ENCODE assay signal across 11 cellular contexts in genomic region chr2:98637401-98638144, GRCh38. TPM values are rescaled to one million over a fixed set of nuclear protein-coding genes. Genes with fewer than 3 reads are reported as not detected.
DNase-seq lines count a peak whose midpoint lies in the region; ATAC-seq, FAIRE-seq and TF ChIP-seq lines count a peak whose summit lies in the region.
"Had no signal": no experiment of that assay in that cellular context is flagged by ENCODE, and none has a peak within 500 bp of the region (broad histone marks: within the 10 kb centered on the region; RNA-seq: fewer than 3 reads in every experiment).

No MANE protein-coding gene starts in this region.

- H3K27me3 ChIP-seq in suprapubic skin: no peaks in the 10 kb centered on the region

- TF ChIP-seq CTCF in suprapubic skin (IDR thresholded peaks at IDR 0.05): no peak

- H3K4me3 ChIP-seq in suprapubic skin: no peak overlapping the region
- H3K4me3 ChIP-seq: A549 had no signal

- no peaks in the 10 kb centered on the region for H3K9me3 Mint-ChIP-seq in activated naive CD4-positive, alpha-beta T cell treated with anti-CD3 and anti-CD28 coated beads for 36 hours

- H3K4me1 ChIP-seq in suprapubic skin: no peaks in the 10 kb centered on the region
- H3K4me1 ChIP-seq: A549 had no signal

- intact Hi-C loops in activated naive CD4-positive, alpha-beta T cell treated with anti-CD3 and anti-CD28 coated beads for 36 hours (cut with micrococcal nuclease): loop anchor here (2.0 to 10.0 kb wide), 3 partner anchors 21 to 537 kb away; no protein-coding TSS in a partner anchor

- no peak for TF ChIP-seq POLR2A in suprapubic skin (IDR thresholded peaks at IDR 0.05)

- 88% methylated on average over 10 of the region's 10 CpGs for WGBS in suprapubic skin

- peak overlapping the region; percentile 52 for H3K4me3 Mint-ChIP-seq in activated naive CD4-positive, alpha-beta T cell treated with anti-CD3 and anti-CD28 coated beads for 36 hours

- DNase-seq in activated gamma-delta T cell treated with Interleukin-2 at 50 U/mL for 16 hours (peak; percentile 44), activated gamma-delta T cell (lab: John Stamatoyannopoulos, UW) (no peak), suprapubic skin (ENCODE audit: low spot score in 2 of 2) (no peak), HTR-8/SVneo (ENCODE audit: insufficient read length, low spot score) (no peak), germinal center (ENCODE audit: low spot score) (no peak)
- peak; percentile 74 for DNase-seq in activated naive CD4-positive, alpha-beta T cell treated with anti-CD3 and anti-CD28 coated beads for 36 hours
- peak; percentile 46 for DNase-seq in stimulated activated naive CD8-positive, alpha-beta T cell treated with anti-CD3 and anti-CD28 coated beads, Interleukin-15, Interleukin-2, amounts not matched to agents 100 U/mL and 50 U/mL, for 24 hours
- DNase-seq: dermis blood vessel endothelial cell, islet precursor cell had no signal

- CTCF ChIA-PET in activated naive CD4-positive, alpha-beta T cell treated with anti-CD3 and anti-CD28 coated beads for 36 hours (lab: Charles Lee): interaction anchor here (0.7 to 1.5 kb wide), 3 partner anchors 12 to 121 kb away, joined by 3 read pairs; no protein-coding TSS in a partner anchor

- TF ChIP-seq EP300 in suprapubic skin (IDR thresholded peaks at IDR 0.05): no peak

- H3K9me3 ChIP-seq in suprapubic skin: no peaks in the 10 kb centered on the region
- H3K9me3 ChIP-seq: A549 had no signal

- H3K27me3 Mint-ChIP-seq in activated naive CD4-positive, alpha-beta T cell treated with anti-CD3 and anti-CD28 coated beads for 36 hours (ENCODE audit: low read depth): no peaks in the 10 kb centered on the region

- peaks cover 30% of the 10 kb centered on the region for H3K36me3 Mint-ChIP-seq in activated naive CD4-positive, alpha-beta T cell treated with anti-CD3 and anti-CD28 coated beads for 36 hours (ENCODE audit: low read depth)

- H3K36me3 ChIP-seq in suprapubic skin: peaks cover 41% of the 10 kb centered on the region

- peak; percentile 80 for ATAC-seq in HG03460 (IDR thresholded peaks at IDR 0.05; ENCODE audit: unreplicated experiment)
- peak; percentile 86 for ATAC-seq in stimulated activated naive CD8-positive, alpha-beta T cell treated with anti-CD3 and anti-CD28 coated beads, Interleukin-15, Interleukin-2, amounts not matched to agents 100 U/mL and 50 U/mL, for 24 hours
- ATAC-seq: A549 had no signal

- peaks cover 32% of the 10 kb centered on the region for H3K4me1 Mint-ChIP-seq in activated naive CD4-positive, alpha-beta T cell treated with anti-CD3 and anti-CD28 coated beads for 36 hours (ENCODE audit: low read depth)

- H3K27ac ChIP-seq in suprapubic skin: no peak overlapping the region
- H3K27ac ChIP-seq: A549 had no signal

- H3K27ac Mint-ChIP-seq in activated naive CD4-positive, alpha-beta T cell treated with anti-CD3 and anti-CD28 coated beads for 36 hours: peak overlapping the region; percentile 88

- FAIRE-seq in HTR-8/SVneo (lab: Jason Lieb, UNC): no peak
- FAIRE-seq: A549 had no signal

RNA-seq across cellular contexts. Expression of gene UNC50, which starts 29.2 kb away (rescaled TPM):
- 10 to 100 TPM; 23.0 to 24.1 TPM for total RNA-seq in activated naive CD4-positive, alpha-beta T cell treated with anti-CD3 and anti-CD28 coated beads for 36 hours
- 10 to 100 TPM; 34.0 to 45.4 (median 40.4) TPM for total RNA-seq in suprapubic skin

RNA-seq across cellular contexts. Expression of gene COA5, which starts 29.3 kb away (rescaled TPM):
- total RNA-seq in activated naive CD4-positive, alpha-beta T cell treated with anti-CD3 and anti-CD28 coated beads for 36 hours: 10 to 100 TPM; 34.4 to 37.8 TPM
- 10 to 100 TPM; 22.9 to 42.7 (median 30.3) TPM for total RNA-seq in suprapubic skin

Comparison
In these comparisons a context has a peak if more than half of its experiments do, and no peak if none do; other contexts are left out.
1. DNase-seq: peak in activated gamma-delta T cell treated with Interleukin-2 at 50 U/mL for 16 hours (single experiment), activated naive CD4-positive, alpha-beta T cell treated with anti-CD3 and anti-CD28 coated beads for 36 hours (single experiment) and stimulated activated naive CD8-positive, alpha-beta T cell treated with anti-CD3 and anti-CD28 coated beads, Interleukin-15, Interleukin-2, amounts not matched to agents 100 U/mL and 50 U/mL, for 24 hours (single experiment); none in activated gamma-delta T cell (single experiment), suprapubic skin (0 of 2), HTR-8/SVneo (single experiment) and germinal center (single experiment).